Comparison of ENCODE assay signal across 32 cellular contexts in genomic region chrX:147537172-147537571, GRCh38.
"Had no signal": no experiment of that assay in that cellular context is flagged by ENCODE, and none has a peak within 500 bp of the region (broad histone marks: within the 10 kb centered on the region; RNA-seq: fewer than 3 reads in every experiment).

No MANE protein-coding gene starts in this region.

- H3K4me3 Mint-ChIP-seq: activated CD4-positive, alpha-beta memory T cell treated with anti-CD3 and anti-CD28 coated beads for 36 hours; activated CD4-positive, alpha-beta T cell treated with anti-CD3 and anti-CD28 coated beads for 36 hours; activated CD4-positive, alpha-beta T cell treated with anti-CD3 and anti-CD28 coated beads, Interleukin-2, amount 10 ng/mL, durations not matched to agents 24 days and 14 days; activated CD8-positive, alpha-beta memory T cell treated with anti-CD3 and anti-CD28 coated beads, Interleukin-2, amount 10 ng/mL, durations not matched to agents 7 days and 5 days; activated CD8-positive, alpha-beta T cell treated with anti-CD3 and anti-CD28 coated beads, Interleukin-2, amount 10 ng/mL, durations not matched to agents 7 days and 5 days; activated naive CD4-positive, alpha-beta T cell treated with anti-CD3 and anti-CD28 coated beads for 36 hours; activated naive CD4-positive, alpha-beta T cell treated with anti-CD3 and anti-CD28 coated beads, Interleukin-2, amount 50 U/mL, for 24 hours; activated naive CD8-positive, alpha-beta T cell treated with anti-CD3 and anti-CD28 coated beads for 36 hours; activated T-helper 1 cell treated with anti-CD3 and anti-CD28 coated beads, Interleukin-12 subunit alpha, Interleukin-12 subunit beta, Interleukin-2, Interleukin-4 antibody, amounts not matched to agents 30 ng/mL and 10 ng/mL and 1 ng/mL, durations not matched to agents 14 hours and 24 hours and 36 hours; effector memory CD8-positive, alpha-beta T cell; T-helper 17 cell; T-helper 2 cell treated with Interferon-gamma antibody and Interleukin-4, amounts not matched to agents 5 μg/mL and 100 μg/mL, for 36 hours had no signal

- H3K27ac ChIP-seq: body of pancreas, epithelial cell of prostate, esophagus squamous epithelium, gastroesophageal sphincter, heart right ventricle had no signal

- H3K27me3 Mint-ChIP-seq: activated CD4-positive, alpha-beta memory T cell treated with anti-CD3 and anti-CD28 coated beads for 36 hours; activated CD4-positive, alpha-beta T cell treated with anti-CD3 and anti-CD28 coated beads for 36 hours; activated CD4-positive, alpha-beta T cell treated with anti-CD3 and anti-CD28 coated beads, Interleukin-2, amount 10 ng/mL, durations not matched to agents 24 days and 14 days; activated CD8-positive, alpha-beta memory T cell treated with anti-CD3 and anti-CD28 coated beads, Interleukin-2, amount 10 ng/mL, durations not matched to agents 7 days and 5 days; activated naive CD4-positive, alpha-beta T cell treated with anti-CD3 and anti-CD28 coated beads, Interleukin-2, amount 50 U/mL, for 24 hours; activated naive CD8-positive, alpha-beta T cell treated with anti-CD3 and anti-CD28 coated beads for 36 hours; effector memory CD8-positive, alpha-beta T cell; T-helper 17 cell had no signal

- DNase-seq: activated CD4-positive, alpha-beta memory T cell treated with anti-CD3 and anti-CD28 coated beads for 36 hours; activated CD4-positive, alpha-beta T cell treated with anti-CD3 and anti-CD28 coated beads for 36 hours; activated CD4-positive, alpha-beta T cell treated with anti-CD3 and anti-CD28 coated beads, Interleukin-2, amount 10 ng/mL, durations not matched to agents 24 days and 14 days; activated CD4-positive, CD25-positive, alpha-beta regulatory T cell; activated CD4-positive, CD25-positive, alpha-beta regulatory T cell treated with anti-CD3 and anti-CD28 coated beads, Interleukin-2, amount 50 U/mL, for 72 hours; activated CD8-positive, alpha-beta memory T cell treated with anti-CD3 and anti-CD28 coated beads, Interleukin-2, amount 10 ng/mL, durations not matched to agents 7 days and 5 days; activated CD8-positive, alpha-beta memory T cell treated with anti-CD3 and anti-CD28 coated beads, Interleukin-2, amount 50 U/mL, for 4 hours; activated CD8-positive, alpha-beta T cell treated with anti-CD3 and anti-CD28 coated beads, Interleukin-2, amount 10 ng/mL, durations not matched to agents 7 days and 5 days; activated effector memory CD4-positive, alpha-beta T cell treated with anti-CD3 and anti-CD28 coated beads, Interleukin-2, amount 50 U/mL, for 16 hours; activated naive CD4-positive, alpha-beta T cell treated with anti-CD3 and anti-CD28 coated beads for 36 hours; activated naive CD8-positive, alpha-beta T cell treated with anti-CD3 and anti-CD28 coated beads for 36 hours; activated T-cell treated with anti-CD3 and anti-CD28 coated beads, Interleukin-2, amount 50 U/mL, for 1 hour; activated T-cell treated with anti-CD3 and anti-CD28 coated beads, Interleukin-2, amount 50 U/mL, for 48 hours; amniotic stem cell; anterior cingulate cortex; caudate nucleus; cortex of kidney; dermis blood vessel endothelial cell; effector CD4-positive, alpha-beta T cell; effector memory CD8-positive, alpha-beta T cell; esophagus squamous epithelium; foreskin melanocyte; heart right ventricle; T-helper 1 cell; T-helper 17 cell had no signal

- H3K4me1 ChIP-seq: body of pancreas, esophagus squamous epithelium, gastroesophageal sphincter, heart right ventricle had no signal

- H3K27me3 ChIP-seq: body of pancreas, esophagus squamous epithelium, gastroesophageal sphincter, heart right ventricle had no signal

- H3K36me3 Mint-ChIP-seq: activated CD4-positive, alpha-beta memory T cell treated with anti-CD3 and anti-CD28 coated beads for 36 hours; activated CD8-positive, alpha-beta memory T cell treated with anti-CD3 and anti-CD28 coated beads, Interleukin-2, amount 10 ng/mL, durations not matched to agents 7 days and 5 days; activated naive CD4-positive, alpha-beta T cell treated with anti-CD3 and anti-CD28 coated beads, Interleukin-2, amount 50 U/mL, for 24 hours; activated naive CD8-positive, alpha-beta T cell treated with anti-CD3 and anti-CD28 coated beads for 36 hours had no signal

- H3K27ac Mint-ChIP-seq: activated CD4-positive, alpha-beta memory T cell treated with anti-CD3 and anti-CD28 coated beads for 36 hours; activated CD4-positive, alpha-beta T cell treated with anti-CD3 and anti-CD28 coated beads for 36 hours; activated CD4-positive, alpha-beta T cell treated with anti-CD3 and anti-CD28 coated beads, Interleukin-2, amount 10 ng/mL, durations not matched to agents 24 days and 14 days; activated CD8-positive, alpha-beta memory T cell treated with anti-CD3 and anti-CD28 coated beads, Interleukin-2, amount 10 ng/mL, durations not matched to agents 7 days and 5 days; activated CD8-positive, alpha-beta T cell treated with anti-CD3 and anti-CD28 coated beads, Interleukin-2, amount 10 ng/mL, durations not matched to agents 7 days and 5 days; activated naive CD4-positive, alpha-beta T cell treated with anti-CD3 and anti-CD28 coated beads for 36 hours; activated naive CD4-positive, alpha-beta T cell treated with anti-CD3 and anti-CD28 coated beads, Interleukin-2, amount 50 U/mL, for 24 hours; activated naive CD8-positive, alpha-beta T cell treated with anti-CD3 and anti-CD28 coated beads for 36 hours; activated T-helper 1 cell treated with anti-CD3 and anti-CD28 coated beads, Interleukin-12 subunit alpha, Interleukin-12 subunit beta, Interleukin-2, Interleukin-4 antibody, amounts not matched to agents 30 ng/mL and 10 ng/mL and 1 ng/mL, durations not matched to agents 14 hours and 24 hours and 36 hours; activated T-helper 2 cell treated with anti-CD3 and anti-CD28 coated beads, Interferon-gamma antibody, Interleukin-2, Interleukin-4, amounts not matched to agents 10 μg/mL and 5 μg/mL and 100 μg/mL, durations not matched to agents 14 hours and 24 hours and 36 hours; effector memory CD8-positive, alpha-beta T cell; T-helper 17 cell; T-helper 2 cell treated with Interferon-gamma antibody and Interleukin-4, amounts not matched to agents 5 μg/mL and 100 μg/mL, for 36 hours had no signal

- H3K36me3 ChIP-seq: esophagus squamous epithelium, gastroesophageal sphincter, heart right ventricle had no signal

- H3K9me3 ChIP-seq: body of pancreas, esophagus squamous epithelium, gastroesophageal sphincter, heart right ventricle had no signal

- H3K4me3 ChIP-seq: body of pancreas, esophagus squamous epithelium, gastroesophageal sphincter, heart right ventricle had no signal

- H3K9me3 Mint-ChIP-seq: activated CD4-positive, alpha-beta memory T cell treated with anti-CD3 and anti-CD28 coated beads for 36 hours; activated CD4-positive, alpha-beta T cell treated with anti-CD3 and anti-CD28 coated beads, Interleukin-2, amount 10 ng/mL, durations not matched to agents 24 days and 14 days; activated naive CD4-positive, alpha-beta T cell treated with anti-CD3 and anti-CD28 coated beads for 36 hours; activated naive CD4-positive, alpha-beta T cell treated with anti-CD3 and anti-CD28 coated beads, Interleukin-2, amount 50 U/mL, for 24 hours; activated naive CD8-positive, alpha-beta T cell treated with anti-CD3 and anti-CD28 coated beads for 36 hours; activated T-helper 1 cell treated with anti-CD3 and anti-CD28 coated beads, Interleukin-12 subunit alpha, Interleukin-12 subunit beta, Interleukin-2, Interleukin-4 antibody, amounts not matched to agents 30 ng/mL and 10 ng/mL and 1 ng/mL, durations not matched to agents 14 hours and 24 hours and 36 hours; activated T-helper 2 cell treated with anti-CD3 and anti-CD28 coated beads, Interferon-gamma antibody, Interleukin-2, Interleukin-4, amounts not matched to agents 10 μg/mL and 5 μg/mL and 100 μg/mL, durations not matched to agents 14 hours and 24 hours and 36 hours; T-helper 2 cell treated with Interferon-gamma antibody and Interleukin-4, amounts not matched to agents 5 μg/mL and 100 μg/mL, for 36 hours had no signal

- H3K4me1 Mint-ChIP-seq: activated CD4-positive, alpha-beta T cell treated with anti-CD3 and anti-CD28 coated beads for 36 hours; activated CD4-positive, alpha-beta T cell treated with anti-CD3 and anti-CD28 coated beads, Interleukin-2, amount 10 ng/mL, durations not matched to agents 24 days and 14 days; activated CD8-positive, alpha-beta memory T cell treated with anti-CD3 and anti-CD28 coated beads, Interleukin-2, amount 10 ng/mL, durations not matched to agents 7 days and 5 days; activated naive CD4-positive, alpha-beta T cell treated with anti-CD3 and anti-CD28 coated beads, Interleukin-2, amount 50 U/mL, for 24 hours; activated naive CD8-positive, alpha-beta T cell treated with anti-CD3 and anti-CD28 coated beads for 36 hours; T-helper 17 cell had no signal
